ENCODE assay signal across 8 cellular contexts in genomic region chr10:68348265-68348741, GRCh38. TPM values are rescaled to one million over a fixed set of nuclear protein-coding genes. Genes with fewer than 3 reads are reported as not detected.
DNase-seq lines count a peak whose midpoint lies in the region; ATAC-seq and TF ChIP-seq lines count a peak whose summit lies in the region.

No MANE protein-coding gene starts in this region.

- ATAC-seq in GM19035 (IDR thresholded peaks at IDR 0.05; ENCODE audit: unreplicated experiment): peak; percentile 66
- ATAC-seq in effector memory CD8-positive, alpha-beta T cell (replicated peaks): peak; percentile 72
- peak; percentile 66 to 67 for ATAC-seq in naive thymus-derived CD8-positive, alpha-beta T cell

- DNase-seq in CD1c-positive myeloid dendritic cell (ENCODE audit: extremely low spot score): peak; percentile 55
- peak; percentile 78 for DNase-seq in NB4 (ENCODE audit: low read depth)
- DNase-seq in activated CD4-positive, alpha-beta T cell treated with anti-CD3 and anti-CD28 coated beads for 48 hours: peak; percentile 49
- peak; percentile 20 to 53 (median 37) for DNase-seq in effector memory CD8-positive, alpha-beta T cell
- peak; percentile 14 to 69 (median 38) for DNase-seq in naive thymus-derived CD8-positive, alpha-beta T cell
- no peak for DNase-seq in NCI-H774 (lab: John Stamatoyannopoulos, UW)
- no peak for DNase-seq in epidermal melanocyte (ENCODE audit: insufficient read length, low spot score)

- POLR2A ChIA-PET in naive thymus-derived CD8-positive, alpha-beta T cell (lab: Charles Lee): interaction anchor here (0.7 to 6.0 kb wide), 3 partner anchors 15 to 226 kb away, joined by 3 to 38 read pairs (median 5); partner anchors contain the start of genes HNRNPH3 and PBLD

- no peaks in the 10 kb centered on the region for H3K27me3 Mint-ChIP-seq in effector memory CD8-positive, alpha-beta T cell
- no peaks in the 10 kb centered on the region for H3K27me3 Mint-ChIP-seq in naive thymus-derived CD8-positive, alpha-beta T cell

- peak overlapping the region; percentile 52 to 55 for H3K27ac Mint-ChIP-seq in effector memory CD8-positive, alpha-beta T cell
- H3K27ac Mint-ChIP-seq in naive thymus-derived CD8-positive, alpha-beta T cell: peak overlapping the region in 9 of 10 donors; percentile 57 to 90 (median 86)

- H3K4me3 Mint-ChIP-seq in effector memory CD8-positive, alpha-beta T cell: no peak overlapping the region
- no peak overlapping the region for H3K4me3 Mint-ChIP-seq in naive thymus-derived CD8-positive, alpha-beta T cell

- TF ChIP-seq POLR2A in NB4 (IDR thresholded peaks at IDR 0.05; ENCODE audit: extremely low read depth, insufficient read length): no peak

- H3K4me3 ChIP-seq in NB4 (ENCODE audit: low read depth, low read length): no peak overlapping the region

- TF ChIP-seq CTCF in NB4 (IDR thresholded peaks at IDR 0.05; ENCODE audit: low read depth, low read length): peak; percentile 89

- peaks cover 0 to 3% of the 10 kb centered on the region in 2 donors for H3K4me1 Mint-ChIP-seq in effector memory CD8-positive, alpha-beta T cell (ENCODE audit: low read depth in 2 of 2)
- H3K4me1 Mint-ChIP-seq in naive thymus-derived CD8-positive, alpha-beta T cell: peaks cover 2 to 8% (median 5%) of the 10 kb centered on the region in 4 donors

- no peaks in the 10 kb centered on the region for H3K9me3 Mint-ChIP-seq in effector memory CD8-positive, alpha-beta T cell
- no peaks in the 10 kb centered on the region for H3K9me3 Mint-ChIP-seq in naive thymus-derived CD8-positive, alpha-beta T cell

- H3K36me3 Mint-ChIP-seq in effector memory CD8-positive, alpha-beta T cell (ENCODE audit: insufficient read depth): peaks cover 75% of the 10 kb centered on the region
- peaks cover 0 to 47% (median 0%) of the 10 kb centered on the region in 3 donors for H3K36me3 Mint-ChIP-seq in naive thymus-derived CD8-positive, alpha-beta T cell

RNA-seq across cellular contexts. Expression of gene PBLD, which starts 15.6 kb away (rescaled TPM):
- total RNA-seq in naive thymus-derived CD8-positive, alpha-beta T cell: 1 to 10 TPM; 1.7 to 2.2 TPM
- polyA plus RNA-seq in naive thymus-derived CD8-positive, alpha-beta T cell: 1 to 10 TPM in 2 of 3 donors, under 1 TPM in 1; 0.93 to 1.3 (median 1.2) TPM

RNA-seq across cellular contexts. Expression of gene HNRNPH3, which starts 16.4 kb away (rescaled TPM):
- 100 to 1,000 TPM; 184 to 186 TPM for total RNA-seq in naive thymus-derived CD8-positive, alpha-beta T cell
- 100 to 1,000 TPM; 116 to 166 (median 144) TPM for polyA plus RNA-seq in naive thymus-derived CD8-positive, alpha-beta T cell

RNA-seq across cellular contexts. Expression of gene RUFY2, which starts 58.8 kb away (rescaled TPM):
- 10 to 100 TPM; 26.5 to 30.0 TPM for total RNA-seq in naive thymus-derived CD8-positive, alpha-beta T cell
- polyA plus RNA-seq in naive thymus-derived CD8-positive, alpha-beta T cell: 1 to 10 TPM; 5.0 to 6.8 (median 6.5) TPM

Comparison
In these comparisons a context has a peak if more than half of its experiments do, and no peak if none do; other contexts are left out.
1. DNase-seq: peak in CD1c-positive myeloid dendritic cell (single experiment), NB4 (single experiment), activated CD4-positive, alpha-beta T cell treated with anti-CD3 and anti-CD28 coated beads for 48 hours (single experiment), effector memory CD8-positive, alpha-beta T cell (3 of 3) and naive thymus-derived CD8-positive, alpha-beta T cell (10 of 10); none in NCI-H774 (single experiment) and epidermal melanocyte (single experiment).
2. Peak in every context shown above with its lines, with median percentiles within 50 percentile points of each other: ATAC-seq.